Comparison of ENCODE assay signal across 19 cellular contexts in the genomic region with DNA sequence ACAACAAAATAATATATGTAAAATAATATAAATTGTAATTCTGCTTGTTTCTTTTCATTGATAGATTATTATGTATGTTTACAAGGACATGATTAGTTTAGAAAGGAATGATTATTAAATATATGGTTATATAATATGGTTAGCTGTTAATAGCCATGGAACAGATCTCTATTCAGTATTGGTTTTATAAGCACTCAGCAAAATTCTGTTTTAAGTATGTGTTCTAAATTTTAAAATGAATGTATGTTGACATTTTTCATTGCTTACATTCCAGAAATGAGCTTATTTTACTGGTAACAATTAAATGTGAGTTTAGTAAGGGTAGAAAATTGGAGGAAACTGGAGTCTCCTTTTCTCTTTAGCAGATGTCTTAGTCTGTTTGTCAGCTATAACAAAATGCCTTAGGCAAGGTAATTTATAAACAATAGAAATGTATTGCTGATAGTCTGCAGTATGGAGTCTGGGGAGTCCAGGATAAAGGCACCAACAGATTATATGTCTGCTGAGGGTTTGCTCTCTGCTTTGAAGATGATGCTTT. TPM values are rescaled to one million over a fixed set of nuclear protein-coding genes. Genes with fewer than 3 reads are reported as not detected.
DNase-seq lines count a peak whose midpoint lies in the region; ATAC-seq and TF ChIP-seq lines count a peak whose summit lies in the region.
"Had no signal": no experiment of that assay in that cellular context is flagged by ENCODE, and none has a peak within 500 bp of the region (broad histone marks: within the 10 kb centered on the region; RNA-seq: fewer than 3 reads in every experiment).

No MANE protein-coding gene starts in this region.

- H3K4me3 ChIP-seq in mammary epithelial cell (replicated peaks in 1 of 3; ENCODE audit: insufficient read depth in 1 of 3, low read depth in 2 of 3, low read length in 3 of 3) (no peak overlapping the region), gastrocnemius medialis (no peak overlapping the region)
- H3K4me3 ChIP-seq: lower lobe of right lung, testis had no signal

- no peaks in the 10 kb centered on the region for H3K9me3 Mint-ChIP-seq in MCF 10A (ENCODE audit: unreplicated experiment)
- H3K9me3 Mint-ChIP-seq: activated naive CD4-positive, alpha-beta T cell treated with anti-CD3 and anti-CD28 coated beads, Interleukin-2, amount 50 U/mL, for 72 hours had no signal

- H3K4me1 Mint-ChIP-seq in MCF 10A (ENCODE audit: insufficient read depth, unreplicated experiment): peaks cover 38% of the 10 kb centered on the region

- H3K36me3 Mint-ChIP-seq in MCF 10A (ENCODE audit: insufficient read depth, unreplicated experiment): peaks cover 15% of the 10 kb centered on the region

- dilution Hi-C loops in mammary epithelial cell (cut with HindIII; ENCODE audit: low sequenced_read_pairs): no loop called here

- no peak overlapping the region for H2AFZ ChIP-seq in mammary epithelial cell (ENCODE audit: low read depth, low read length)

- peak overlapping the region; percentile 10 for H3K4me3 Mint-ChIP-seq in MCF 10A (ENCODE audit: unreplicated experiment)

- H3K9me3 ChIP-seq in mammary epithelial cell (replicated peaks; ENCODE audit: insufficient read depth, low read length) (no peaks in the 10 kb centered on the region), gastrocnemius medialis (no peaks in the 10 kb centered on the region)
- H3K9me3 ChIP-seq: lower lobe of right lung, testis had no signal

- H3K4me1 ChIP-seq in mammary epithelial cell (ENCODE audit: insufficient read depth, low read length) (peaks cover 24% of the 10 kb centered on the region), gastrocnemius medialis (peaks cover 56 to 68% of the 10 kb centered on the region in 2 donors)

- in situ Hi-C loops in mammary epithelial cell (cut with MboI; ENCODE audit: low sequenced_read_pairs in 2 of 2): no loop called here
- in situ Hi-C loops in gastrocnemius medialis (cut with MboI; ENCODE audit: low sequenced_read_pairs in 4 of 4): no loop called here

- TF ChIP-seq CTCF in MCF 10A (IDR thresholded peaks at IDR 0.05; ENCODE audit: unreplicated experiment) (no peak), mammary epithelial cell (conservative IDR thresholded peaks at IDR 0.05 in 1 of 2, IDR thresholded peaks at IDR 0.05 in 1 of 2; ENCODE audit: extremely low read depth in 1 of 2, insufficient read depth in 1 of 2, low read depth in 1 of 2, low read length in 2 of 2) (no peak), gastrocnemius medialis (IDR thresholded peaks at IDR 0.05 in 4 of 5, conservative IDR thresholded peaks at IDR 0.05 in 1 of 5) (no peak), GM10248 (IDR thresholded peaks at IDR 0.05; ENCODE audit: control extremely low read depth, extremely low read depth, low read depth, missing control alignments) (no peak)

- H3K27me3 ChIP-seq in mammary epithelial cell (ENCODE audit: insufficient read depth, low read length) (no peaks in the 10 kb centered on the region), gastrocnemius medialis (no peaks in the 10 kb centered on the region)
- H3K27me3 ChIP-seq: testis had no signal

- peaks cover 97% of the 10 kb centered on the region for H3K79me2 ChIP-seq in mammary epithelial cell (ENCODE audit: insufficient read depth, low read length)

- BruUV-seq in MCF 10A (replicated peaks; lab: Mats Ljungman, UMichigan) (no TSS peak), mammary epithelial cell (replicated peaks; lab: Mats Ljungman, UMichigan) (no TSS peak)

- H3K27ac Mint-ChIP-seq in MCF 10A (ENCODE audit: low read depth, unreplicated experiment): peak overlapping the region; percentile 83
- H3K27ac Mint-ChIP-seq: activated naive CD4-positive, alpha-beta T cell treated with anti-CD3 and anti-CD28 coated beads, Interleukin-2, amount 50 U/mL, for 72 hours had no signal

- H3K36me3 ChIP-seq in mammary epithelial cell (ENCODE audit: insufficient read depth, low read length) (no peaks in the 10 kb centered on the region), gastrocnemius medialis (peaks cover 0 to 3% of the 10 kb centered on the region in 2 donors)
- H3K36me3 ChIP-seq: lower lobe of right lung had no signal

- CTCF ChIA-PET in MCF 10A (lab: Yijun Ruan, JAX): interaction anchor here (1.0 kb wide), 1 partner anchor 21 kb away, joined by 3 read pairs; no protein-coding TSS in a partner anchor
- CTCF ChIA-PET in mammary epithelial cell (lab: Charles Lee; ENCODE audit: low non-redundant PET): no interaction called here
- CTCF ChIA-PET in GM10248 (lab: Yijun Ruan, JAX): interaction anchor here (0.6 to 2.1 kb wide), 6 partner anchors 8 to 215 kb away, joined by 3 to 10 read pairs (median 4); no protein-coding TSS in a partner anchor

- H3K4me2 ChIP-seq in mammary epithelial cell (ENCODE audit: insufficient read depth, low read depth, low read length): no peak overlapping the region
- H3K4me2 ChIP-seq: KMS-11 had no signal

- H3K27ac ChIP-seq in mammary epithelial cell (ENCODE audit: insufficient read depth, low read depth, low read length) (no peak overlapping the region), gastrocnemius medialis (peak overlapping the region; percentile 82 to 91 (median 85))
- H3K27ac ChIP-seq: C4-2B, KMS-11, lower lobe of right lung, testis had no signal

- no peak for ATAC-seq in gastrocnemius medialis
- no peak for ATAC-seq in GM18505 (IDR thresholded peaks at IDR 0.05; ENCODE audit: unreplicated experiment)
- ATAC-seq: activated naive CD4-positive, alpha-beta T cell treated with anti-CD3 and anti-CD28 coated beads, Interleukin-2, amount 50 U/mL, for 72 hours; lower lobe of right lung had no signal

- H4K20me1 ChIP-seq in mammary epithelial cell (ENCODE audit: insufficient read depth, low read length): no peaks in the 10 kb centered on the region

- DNase-seq in MCF 10A (ENCODE audit: unreplicated experiment): no peak
- no peak for DNase-seq in mammary epithelial cell
- peak; percentile 68 for DNase-seq in NCI-H69 (lab: John Stamatoyannopoulos, UW)
- DNase-seq in fibroblast of peridontal ligament (ENCODE audit: extremely low read depth): peak; percentile 37
- DNase-seq in gastrocnemius medialis: no peak
- DNase-seq in GM10248 (ENCODE audit: extremely low spot score): no peak
- DNase-seq in NCI-H510A (lab: John Stamatoyannopoulos, UW): no peak
- DNase-seq: activated CD4-positive, alpha-beta T cell treated with anti-CD3 and anti-CD28 coated beads for 1 hour; effector memory CD4-positive, alpha-beta T cell; lower lobe of right lung; NCI-H2107; NCI-H526; right cardiac atrium; stimulated activated CD4-positive, alpha-beta T cell treated with anti-CD3 and anti-CD28 coated beads, Interleukin-15, amount 100 ng/mL, for 24 hours; testis had no signal

- POLR2A ChIA-PET in MCF 10A (lab: Yijun Ruan, JAX) (interaction anchor here (0.8 to 2.6 kb wide), 10 partner anchors 11 to 215 kb away, joined by 3 to 10 read pairs (median 3); a partner anchor contains a TSS), GM10248 (lab: Yijun Ruan, JAX) (no interaction called here)

- intact Hi-C loops in MCF 10A (cut with micrococcal nuclease): no loop called here
- intact Hi-C loops in mammary epithelial cell (cut with micrococcal nuclease): loop anchor here (5.0 kb wide), 2 partner anchors 44 to 214 kb away; a partner anchor contains a TSS
- intact Hi-C loops in gastrocnemius medialis (cut with DNase I; ENCODE audit: low total_unique reads): no loop called here

- no peaks in the 10 kb centered on the region for H3K27me3 Mint-ChIP-seq in MCF 10A (ENCODE audit: insufficient read depth, unreplicated experiment)

- H3K9ac ChIP-seq in mammary epithelial cell (ENCODE audit: insufficient read depth, low read length): no peak overlapping the region
- H3K9ac ChIP-seq: KMS-11 had no signal

- TF ChIP-seq POLR2A in gastrocnemius medialis (IDR thresholded peaks at IDR 0.05): no peak
- TF ChIP-seq POLR2A in GM18505 (IDR thresholded peaks at IDR 0.05; ENCODE audit: borderline replicate concordance, extremely low read depth, insufficient read depth, insufficient read length): no peak

RNA-seq across cellular contexts. Expression of a gene that starts 45.4 kb away (rescaled TPM):
- 35.8 and 46.4 TPM in 2 replicates for total RNA-seq in MCF 10A (2022)
- total RNA-seq in mammary epithelial cell: 10 to 100 TPM; 37.5 to 48.2 TPM
- 16.9 TPM for polyA plus RNA-seq in mammary epithelial cell
- polyA minus RNA-seq in mammary epithelial cell: 32.5 TPM
- total RNA-seq in gastrocnemius medialis: 10 to 100 TPM; 14.4 to 34.2 (median 18.4) TPM

Comparison
In these comparisons a context has a peak if more than half of its experiments do, and no peak if none do; other contexts are left out.
1. DNase-seq: peak in NCI-H69 (single experiment) and fibroblast of peridontal ligament (single experiment); none in MCF 10A (single experiment), mammary epithelial cell (single experiment), gastrocnemius medialis (0 of 2), GM10248 (single experiment) and NCI-H510A (single experiment).